20 cellular contexts compared by ENCODE assay signal in the genomic region with DNA sequence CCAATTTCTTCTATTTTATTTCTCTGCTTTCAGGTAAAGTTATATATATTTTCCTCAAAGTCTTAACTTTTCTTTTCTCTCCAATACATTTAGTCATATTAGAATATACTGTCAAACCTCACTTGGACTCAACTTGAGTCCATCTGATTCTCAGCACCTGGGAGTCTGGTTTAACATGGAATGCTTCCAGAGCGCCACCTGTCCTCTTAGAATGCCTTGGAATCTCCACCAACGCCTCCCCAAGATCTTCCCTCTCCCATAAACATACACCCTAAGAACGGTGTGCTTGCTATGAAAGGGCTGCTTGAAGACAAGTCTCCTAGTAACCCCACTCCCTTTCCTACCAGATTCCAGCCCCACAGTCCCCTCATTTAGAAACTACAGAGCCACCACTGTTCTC.
A peak's percentile ranks its signal among the peaks of the same experiment; 100 is the strongest.
DNase-seq lines count a peak whose midpoint lies in the region; ATAC-seq and TF ChIP-seq lines count a peak whose summit lies in the region.
"Had no signal": no experiment of that assay in that cellular context is flagged by ENCODE, and none has a peak within 500 bp of the region (broad histone marks: within the 10 kb centered on the region; RNA-seq: fewer than 3 reads in every experiment).

No MANE protein-coding gene starts in this region.

- peak overlapping the region in 1 of 4 donors; percentile 68 for H3K27ac ChIP-seq in upper lobe of left lung
- H3K27ac ChIP-seq: PC-9, SJSA1, transverse colon had no signal

- no peak for TF ChIP-seq POLR2A in upper lobe of left lung (IDR thresholded peaks at IDR 0.05)

- H3K27me3 Mint-ChIP-seq in effector memory CD8-positive, alpha-beta T cell: no peaks in the 10 kb centered on the region

- no peaks in the 10 kb centered on the region for H3K9me3 Mint-ChIP-seq in activated naive CD4-positive, alpha-beta T cell treated with anti-CD3 and anti-CD28 coated beads, Interleukin-2, amount 50 U/mL, for 72 hours
- H3K9me3 Mint-ChIP-seq in effector memory CD8-positive, alpha-beta T cell: no peaks in the 10 kb centered on the region
- no peaks in the 10 kb centered on the region for H3K9me3 Mint-ChIP-seq in stimulated activated effector memory CD8-positive, alpha-beta T cell treated with anti-CD3 and anti-CD28 coated beads, Interleukin-12 subunit alpha, Interleukin-12 subunit beta, amount 100 ng/mL, for 72 hours
- H3K9me3 Mint-ChIP-seq: neural crest cell had no signal

- H3K4me1 Mint-ChIP-seq in effector memory CD8-positive, alpha-beta T cell (ENCODE audit: low read depth in 2 of 2): peaks cover 77 to 93% of the 10 kb centered on the region in 2 donors
- H3K4me1 Mint-ChIP-seq in stimulated activated effector memory CD8-positive, alpha-beta T cell treated with anti-CD3 and anti-CD28 coated beads, Interleukin-12 subunit alpha, Interleukin-12 subunit beta, amount 100 ng/mL, for 72 hours: peaks cover 93% of the 10 kb centered on the region
- H3K4me1 Mint-ChIP-seq: neural crest cell had no signal

- TF ChIP-seq EP300 in upper lobe of left lung (IDR thresholded peaks at IDR 0.05): no peak

- H3K27me3 ChIP-seq in upper lobe of left lung: no peaks in the 10 kb centered on the region
- H3K27me3 ChIP-seq: SJSA1, transverse colon had no signal

- peaks cover 0 to 30% of the 10 kb centered on the region in 2 donors for H3K36me3 Mint-ChIP-seq in activated naive CD4-positive, alpha-beta T cell treated with anti-CD3 and anti-CD28 coated beads, Interleukin-2, amount 50 U/mL, for 72 hours
- H3K36me3 Mint-ChIP-seq in effector memory CD8-positive, alpha-beta T cell (ENCODE audit: insufficient read depth): no peaks in the 10 kb centered on the region
- peaks cover 100% of the 10 kb centered on the region for H3K36me3 Mint-ChIP-seq in stimulated activated effector memory CD8-positive, alpha-beta T cell treated with anti-CD3 and anti-CD28 coated beads, Interleukin-12 subunit alpha, Interleukin-12 subunit beta, amount 100 ng/mL, for 72 hours

- peak overlapping the region; percentile 88 to 98 for H3K4me3 Mint-ChIP-seq in effector memory CD8-positive, alpha-beta T cell
- peak overlapping the region; percentile 66 for H3K4me3 Mint-ChIP-seq in stimulated activated effector memory CD8-positive, alpha-beta T cell treated with anti-CD3 and anti-CD28 coated beads, Interleukin-12 subunit alpha, Interleukin-12 subunit beta, amount 100 ng/mL, for 72 hours
- H3K4me3 Mint-ChIP-seq: neural crest cell had no signal

- ATAC-seq in activated naive CD4-positive, alpha-beta T cell treated with anti-CD3 and anti-CD28 coated beads, Interleukin-2, amount 50 U/mL, for 72 hours: no peak
- ATAC-seq in effector memory CD8-positive, alpha-beta T cell (replicated peaks): no peak
- no peak for ATAC-seq in stimulated activated effector memory CD8-positive, alpha-beta T cell treated with anti-CD3 and anti-CD28 coated beads, Interleukin-12 subunit alpha, Interleukin-12 subunit beta, amount 100 ng/mL, for 72 hours
- ATAC-seq in upper lobe of left lung (ENCODE audit: low FRiP score in 2 of 2) (no peak), HG03457 (IDR thresholded peaks at IDR 0.05; ENCODE audit: unreplicated experiment) (no peak)
- ATAC-seq: left colon had no signal

- no peak overlapping the region for H3K4me3 ChIP-seq in upper lobe of left lung
- H3K4me3 ChIP-seq: HAP-1, PC-9, SJSA1, transverse colon had no signal

- no peak for DNase-seq in activated naive CD4-positive, alpha-beta T cell treated with anti-CD3 and anti-CD28 coated beads, Interleukin-2, amount 50 U/mL, for 72 hours (ENCODE audit: low spot score in 2 of 2)
- DNase-seq in activated naive CD4-positive, alpha-beta T cell (lab: John Stamatoyannopoulos, UW): no peak
- peak; percentile 24 for DNase-seq in RPMI7951 (ENCODE audit: low read depth)
- DNase-seq in effector memory CD8-positive, alpha-beta T cell: no peak
- no peak for DNase-seq in stimulated activated effector memory CD8-positive, alpha-beta T cell treated with anti-CD3 and anti-CD28 coated beads, Interleukin-12 subunit alpha, Interleukin-12 subunit beta, amount 100 ng/mL, for 72 hours (ENCODE audit: low spot score in 2 of 2)
- no peak for DNase-seq in NAMALWA (ENCODE audit: low spot score)
- no peak for DNase-seq in upper lobe of left lung
- DNase-seq: glutamatergic neuron; KG1; left colon; NCI-H1694 treated with DMSO at 0.1 percent for 48 hours; PC-9; stimulated activated naive CD4-positive, alpha-beta T cell; T-helper 2 cell; transverse colon had no signal

- H3K9me3 ChIP-seq in upper lobe of left lung: no peaks in the 10 kb centered on the region
- H3K9me3 ChIP-seq: HAP-1, SJSA1, transverse colon had no signal

- peak overlapping the region; percentile 12 to 25 for H3K27ac Mint-ChIP-seq in activated naive CD4-positive, alpha-beta T cell treated with anti-CD3 and anti-CD28 coated beads, Interleukin-2, amount 50 U/mL, for 72 hours
- H3K27ac Mint-ChIP-seq in effector memory CD8-positive, alpha-beta T cell: peak overlapping the region; percentile 97 to 100
- peak overlapping the region; percentile 100 for H3K27ac Mint-ChIP-seq in stimulated activated effector memory CD8-positive, alpha-beta T cell treated with anti-CD3 and anti-CD28 coated beads, Interleukin-12 subunit alpha, Interleukin-12 subunit beta, amount 100 ng/mL, for 72 hours
- H3K27ac Mint-ChIP-seq: progenitor cell of endocrine pancreas had no signal

- WGBS in upper lobe of left lung, 2 donors: 72 to 84% methylated on average over 3 of the region's 3 CpGs

- H3K4me1 ChIP-seq in upper lobe of left lung: peaks cover 63 to 93% (median 77%) of the 10 kb centered on the region in 4 donors

- peaks cover 0 to 57% (median 15%) of the 10 kb centered on the region in 4 donors for H3K36me3 ChIP-seq in upper lobe of left lung
- H3K36me3 ChIP-seq: SJSA1, transverse colon had no signal

- no peak for TF ChIP-seq CTCF in upper lobe of left lung (IDR thresholded peaks at IDR 0.05)

Comparison
In these comparisons a context has a peak if more than half of its experiments do, and no peak if none do; other contexts are left out.
1. H3K27ac Mint-ChIP-seq: peak in every context shown above with its lines; median percentile 100 in stimulated activated effector memory CD8-positive, alpha-beta T cell treated with anti-CD3 and anti-CD28 coated beads, Interleukin-12 subunit alpha, Interleukin-12 subunit beta, amount 100 ng/mL, for 72 hours; 98 in effector memory CD8-positive, alpha-beta T cell; 18 in activated naive CD4-positive, alpha-beta T cell treated with anti-CD3 and anti-CD28 coated beads, Interleukin-2, amount 50 U/mL, for 72 hours.